Comparison of ENCODE assay signal across 12 cellular contexts in the genomic region with DNA sequence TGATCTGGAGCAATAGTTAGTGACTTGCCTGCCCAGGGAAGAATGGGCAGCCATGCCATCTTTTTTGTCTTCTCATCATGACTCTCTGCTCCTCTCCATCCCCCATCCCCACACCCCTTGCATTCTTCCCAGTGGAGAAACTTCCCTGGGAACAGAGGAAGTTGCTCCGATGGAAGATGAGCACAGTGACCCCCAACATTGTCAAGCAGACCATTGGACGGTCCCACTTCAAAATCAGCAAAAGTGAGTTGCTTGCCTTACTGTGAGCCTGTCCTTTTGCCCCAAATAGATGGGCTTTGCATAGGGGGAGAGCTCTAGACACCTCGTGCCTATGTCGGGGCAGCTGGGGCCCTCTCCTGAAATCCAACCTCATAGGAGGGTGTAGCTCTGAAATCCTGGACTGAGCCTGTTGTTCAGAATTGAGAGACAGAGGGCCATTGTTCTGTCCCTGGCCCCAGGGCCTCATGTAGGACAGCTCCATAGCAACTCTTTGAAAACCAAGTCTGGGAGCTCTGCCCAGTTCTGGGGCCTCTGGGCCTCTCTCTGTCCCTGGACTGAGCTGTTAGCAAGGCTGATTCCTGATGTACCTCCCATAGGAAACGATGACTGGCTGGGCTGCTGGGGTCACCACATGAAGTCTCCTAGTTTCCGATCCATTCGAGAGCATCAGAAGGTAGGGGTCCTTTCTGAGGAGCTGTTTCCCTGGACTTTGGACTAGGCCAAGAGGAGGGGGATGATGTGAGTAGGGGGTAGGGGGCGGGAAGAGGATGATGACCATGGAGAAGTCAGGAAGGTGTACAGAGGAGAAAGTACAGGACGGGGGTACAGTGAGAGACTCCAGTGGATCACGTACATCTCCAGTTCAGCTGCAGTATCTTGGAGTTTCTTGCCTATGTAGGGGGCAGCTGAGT. TPM values are rescaled to one million over a fixed set of nuclear protein-coding genes. Genes with fewer than 3 reads are reported as not detected.
DNase-seq lines count a peak whose midpoint lies in the region; ATAC-seq and TF ChIP-seq lines count a peak whose summit lies in the region.
"Had no signal": no experiment of that assay in that cellular context is flagged by ENCODE, and none has a peak within 500 bp of the region (broad histone marks: within the 10 kb centered on the region; RNA-seq: fewer than 3 reads in every experiment).

No MANE protein-coding gene starts in this region.

- intact Hi-C loops in activated T-helper 1 cell treated with anti-CD3 and anti-CD28 coated beads, Interleukin-12 subunit alpha, Interleukin-12 subunit beta, Interleukin-2, Interleukin-4 antibody, amounts not matched to agents 30 ng/mL and 10 ng/mL and 1 ng/mL, durations not matched to agents 14 hours and 24 hours and 36 hours (cut with micrococcal nuclease): no loop called here

- H3K27me3 Mint-ChIP-seq in activated T-helper 1 cell treated with anti-CD3 and anti-CD28 coated beads, Interleukin-12 subunit alpha, Interleukin-12 subunit beta, Interleukin-2, Interleukin-4 antibody, amounts not matched to agents 30 ng/mL and 10 ng/mL and 1 ng/mL, durations not matched to agents 14 hours and 24 hours and 36 hours (ENCODE audit: insufficient read depth): no peaks in the 10 kb centered on the region
- no peaks in the 10 kb centered on the region for H3K27me3 Mint-ChIP-seq in neural crest cell (ENCODE audit: low read depth)
- H3K27me3 Mint-ChIP-seq: CD4-positive, CD25-positive, alpha-beta regulatory T cell had no signal

- no peak for TF ChIP-seq CTCF in neural crest cell (conservative IDR thresholded peaks at IDR 0.05)

- no peak for ATAC-seq in GM18498 (IDR thresholded peaks at IDR 0.05; ENCODE audit: unreplicated experiment)

- peaks cover 50% of the 10 kb centered on the region for H3K36me3 Mint-ChIP-seq in activated T-helper 1 cell treated with anti-CD3 and anti-CD28 coated beads, Interleukin-12 subunit alpha, Interleukin-12 subunit beta, Interleukin-2, Interleukin-4 antibody, amounts not matched to agents 30 ng/mL and 10 ng/mL and 1 ng/mL, durations not matched to agents 14 hours and 24 hours and 36 hours (ENCODE audit: low read depth)
- peaks cover 50% of the 10 kb centered on the region for H3K36me3 Mint-ChIP-seq in neural crest cell (ENCODE audit: low read depth)

- H3K27ac Mint-ChIP-seq in activated T-helper 1 cell treated with anti-CD3 and anti-CD28 coated beads, Interleukin-12 subunit alpha, Interleukin-12 subunit beta, Interleukin-2, Interleukin-4 antibody, amounts not matched to agents 30 ng/mL and 10 ng/mL and 1 ng/mL, durations not matched to agents 14 hours and 24 hours and 36 hours: peak overlapping the region; percentile 59
- H3K27ac Mint-ChIP-seq in neural crest cell (ENCODE audit: unreplicated experiment): peak overlapping the region; percentile 90

- H3K4me1 Mint-ChIP-seq in activated T-helper 1 cell treated with anti-CD3 and anti-CD28 coated beads, Interleukin-12 subunit alpha, Interleukin-12 subunit beta, Interleukin-2, Interleukin-4 antibody, amounts not matched to agents 30 ng/mL and 10 ng/mL and 1 ng/mL, durations not matched to agents 14 hours and 24 hours and 36 hours (ENCODE audit: low read depth): peaks cover 30% of the 10 kb centered on the region
- H3K4me1 Mint-ChIP-seq in neural crest cell: peaks cover 26% of the 10 kb centered on the region

- H3K9me3 Mint-ChIP-seq in activated T-helper 1 cell treated with anti-CD3 and anti-CD28 coated beads, Interleukin-12 subunit alpha, Interleukin-12 subunit beta, Interleukin-2, Interleukin-4 antibody, amounts not matched to agents 30 ng/mL and 10 ng/mL and 1 ng/mL, durations not matched to agents 14 hours and 24 hours and 36 hours: no peaks in the 10 kb centered on the region
- no peaks in the 10 kb centered on the region for H3K9me3 Mint-ChIP-seq in neural crest cell
- H3K9me3 Mint-ChIP-seq: CD4-positive, CD25-positive, alpha-beta regulatory T cell had no signal

- H3K4me3 Mint-ChIP-seq in activated T-helper 1 cell treated with anti-CD3 and anti-CD28 coated beads, Interleukin-12 subunit alpha, Interleukin-12 subunit beta, Interleukin-2, Interleukin-4 antibody, amounts not matched to agents 30 ng/mL and 10 ng/mL and 1 ng/mL, durations not matched to agents 14 hours and 24 hours and 36 hours: no peak overlapping the region
- peak overlapping the region; percentile 69 for H3K4me3 Mint-ChIP-seq in neural crest cell
- H3K4me3 Mint-ChIP-seq: CD4-positive, CD25-positive, alpha-beta regulatory T cell had no signal

- DNase-seq in Ammon's horn (ENCODE audit: low spot score) (peak; percentile 98), fibroblast of peridontal ligament (ENCODE audit: extremely low read depth) (peak; percentile 12), neural crest cell (ENCODE audit: low read depth, low spot score) (peak; percentile 24), NCI-H1417 (lab: John Stamatoyannopoulos, UW) (no peak), NCI-H1092 (lab: John Stamatoyannopoulos, UW) (no peak), NCI-H524 treated with DMSO at 0.1 percent for 48 hours (lab: John Stamatoyannopoulos, UW) (no peak)
- no peak for DNase-seq in activated T-helper 1 cell treated with anti-CD3 and anti-CD28 coated beads, Interleukin-12 subunit alpha, Interleukin-12 subunit beta, Interleukin-2, Interleukin-4 antibody, amounts not matched to agents 30 ng/mL and 10 ng/mL and 1 ng/mL, durations not matched to agents 14 hours and 24 hours and 36 hours (ENCODE audit: low spot score)
- DNase-seq: CD4-positive, CD25-positive, alpha-beta regulatory T cell; kidney; NCI-H2029 treated with DMSO at 0.1 percent for 48 hours; T-helper 9 cell had no signal

RNA-seq across cellular contexts. Expression of a gene that starts 35.2 kb away (rescaled TPM):
- total RNA-seq in activated T-helper 1 cell treated with anti-CD3 and anti-CD28 coated beads, Interleukin-12 subunit alpha, Interleukin-12 subunit beta, Interleukin-2, Interleukin-4 antibody, amounts not matched to agents 30 ng/mL and 10 ng/mL and 1 ng/mL, durations not matched to agents 14 hours and 24 hours and 36 hours: 70.6 and 78.3 TPM in 2 replicates
- 116 and 123 TPM in 2 replicates for total RNA-seq in neural crest cell

RNA-seq across cellular contexts. Expression of a gene that starts 36.1 kb away (rescaled TPM):
- 0.24 and 0.39 TPM in 2 replicates for total RNA-seq in activated T-helper 1 cell treated with anti-CD3 and anti-CD28 coated beads, Interleukin-12 subunit alpha, Interleukin-12 subunit beta, Interleukin-2, Interleukin-4 antibody, amounts not matched to agents 30 ng/mL and 10 ng/mL and 1 ng/mL, durations not matched to agents 14 hours and 24 hours and 36 hours
- 3.2 and 4.8 TPM in 2 replicates for total RNA-seq in neural crest cell
- total RNA-seq: CD4-positive, CD25-positive, alpha-beta regulatory T cell had no signal

Comparison
In these comparisons a context has a peak if more than half of its experiments do, and no peak if none do; other contexts are left out.
1. DNase-seq: peak in Ammon's horn (single experiment), fibroblast of peridontal ligament (single experiment) and neural crest cell (single experiment); none in activated T-helper 1 cell treated with anti-CD3 and anti-CD28 coated beads, Interleukin-12 subunit alpha, Interleukin-12 subunit beta, Interleukin-2, Interleukin-4 antibody, amounts not matched to agents 30 ng/mL and 10 ng/mL and 1 ng/mL, durations not matched to agents 14 hours and 24 hours and 36 hours (single experiment), NCI-H1417 (0 of 3), NCI-H1092 (single experiment) and NCI-H524 treated with DMSO at 0.1 percent for 48 hours (single experiment).